Comparison of ENCODE assay signal across 14 cellular contexts in genomic region chr5:116472274-116472673, GRCh38.
"Had no signal": no experiment of that assay in that cellular context is flagged by ENCODE, and none has a peak within 500 bp of the region (broad histone marks: within the 10 kb centered on the region; RNA-seq: fewer than 3 reads in every experiment).

No MANE protein-coding gene starts in this region.

- H3K36me3 Mint-ChIP-seq: stimulated activated effector memory CD8-positive, alpha-beta T cell treated with anti-CD3 and anti-CD28 coated beads, Interleukin-12 subunit alpha, Interleukin-12 subunit beta, amount 100 ng/mL, for 72 hours had no signal

- H3K27ac ChIP-seq: ascending aorta, left ventricle myocardium inferior, parathyroid adenoma, thyroid gland, vagina had no signal

- H2AFZ ChIP-seq: parathyroid adenoma had no signal

- ATAC-seq: activated CD4-positive, alpha-beta T cell treated with anti-CD3 and anti-CD28 coated beads for 36 hours; activated CD8-positive, alpha-beta T cell treated with anti-CD3 and anti-CD28 coated beads for 36 hours; activated naive CD8-positive, alpha-beta T cell treated with anti-CD3 and anti-CD28 coated beads, Interleukin-2, amount 50 U/mL, for 24 hours; stimulated activated effector memory CD8-positive, alpha-beta T cell treated with anti-CD3 and anti-CD28 coated beads, Interleukin-12 subunit alpha, Interleukin-12 subunit beta, amount 100 ng/mL, for 72 hours had no signal

- H3K4me2 ChIP-seq: smooth muscle cell had no signal

- H3K27ac Mint-ChIP-seq: activated CD4-positive, alpha-beta T cell treated with anti-CD3 and anti-CD28 coated beads for 36 hours; activated CD8-positive, alpha-beta T cell treated with anti-CD3 and anti-CD28 coated beads for 36 hours; activated naive CD8-positive, alpha-beta T cell treated with anti-CD3 and anti-CD28 coated beads, Interleukin-2, amount 50 U/mL, for 24 hours; stimulated activated effector memory CD8-positive, alpha-beta T cell treated with anti-CD3 and anti-CD28 coated beads, Interleukin-12 subunit alpha, Interleukin-12 subunit beta, amount 100 ng/mL, for 72 hours had no signal

- H3K9ac ChIP-seq: parathyroid adenoma had no signal

- H3K4me3 Mint-ChIP-seq: activated CD4-positive, alpha-beta T cell treated with anti-CD3 and anti-CD28 coated beads for 36 hours; activated CD8-positive, alpha-beta T cell treated with anti-CD3 and anti-CD28 coated beads for 36 hours; activated naive CD8-positive, alpha-beta T cell treated with anti-CD3 and anti-CD28 coated beads, Interleukin-2, amount 50 U/mL, for 24 hours; stimulated activated effector memory CD8-positive, alpha-beta T cell treated with anti-CD3 and anti-CD28 coated beads, Interleukin-12 subunit alpha, Interleukin-12 subunit beta, amount 100 ng/mL, for 72 hours had no signal

- DNase-seq: activated CD4-positive, alpha-beta T cell treated with anti-CD3 and anti-CD28 coated beads for 36 hours; activated CD8-positive, alpha-beta memory T cell treated with anti-CD3 and anti-CD28 coated beads, Interleukin-2, amount 50 U/mL, for 4 hours; activated CD8-positive, alpha-beta T cell treated with anti-CD3 and anti-CD28 coated beads for 36 hours; activated naive CD4-positive, alpha-beta T cell; activated naive CD8-positive, alpha-beta T cell treated with anti-CD3 and anti-CD28 coated beads, Interleukin-2, amount 50 U/mL, for 24 hours; left ventricle myocardium inferior; right cardiac atrium; T-helper 9 cell; thyroid gland had no signal

- H3K4me1 ChIP-seq: ascending aorta, parathyroid adenoma, thyroid gland, vagina had no signal

- H3K9me3 ChIP-seq: thyroid gland, vagina had no signal

- H3K79me2 ChIP-seq: parathyroid adenoma had no signal

- H3K27me3 Mint-ChIP-seq: activated CD4-positive, alpha-beta T cell treated with anti-CD3 and anti-CD28 coated beads for 36 hours; activated CD8-positive, alpha-beta T cell treated with anti-CD3 and anti-CD28 coated beads for 36 hours; activated naive CD8-positive, alpha-beta T cell treated with anti-CD3 and anti-CD28 coated beads, Interleukin-2, amount 50 U/mL, for 24 hours had no signal

- H3K4me1 Mint-ChIP-seq: activated CD4-positive, alpha-beta T cell treated with anti-CD3 and anti-CD28 coated beads for 36 hours; activated naive CD8-positive, alpha-beta T cell treated with anti-CD3 and anti-CD28 coated beads, Interleukin-2, amount 50 U/mL, for 24 hours; stimulated activated effector memory CD8-positive, alpha-beta T cell treated with anti-CD3 and anti-CD28 coated beads, Interleukin-12 subunit alpha, Interleukin-12 subunit beta, amount 100 ng/mL, for 72 hours had no signal

- H3K4me3 ChIP-seq: ascending aorta, left ventricle myocardium inferior, smooth muscle cell, thyroid gland, vagina had no signal

- H3K27me3 ChIP-seq: ascending aorta, thyroid gland, vagina had no signal
